ENCODE assay signal across 18 cellular contexts in genomic region chr10:73332379-73332778, GRCh38.
"Had no signal": no experiment of that assay in that cellular context is flagged by ENCODE, and none has a peak within 500 bp of the region (broad histone marks: within the 10 kb centered on the region; RNA-seq: fewer than 3 reads in every experiment).

No MANE protein-coding gene starts in this region.

- H3K9me3 ChIP-seq: adrenal gland had no signal

- H3K4me1 ChIP-seq: adrenal gland had no signal

- DNase-seq: activated CD4-positive, alpha-beta T cell treated with anti-CD3 and anti-CD28 coated beads for 36 hours; activated CD8-positive, alpha-beta memory T cell treated with anti-CD3 and anti-CD28 coated beads, Interleukin-2, amount 50 U/mL, for 4 hours; activated CD8-positive, alpha-beta T cell treated with anti-CD3 and anti-CD28 coated beads for 36 hours; activated naive CD4-positive, alpha-beta T cell treated with anti-CD3 and anti-CD28 coated beads, Interleukin-2, amount 50 U/mL, for 16 hours; activated naive CD8-positive, alpha-beta T cell treated with anti-CD3 and anti-CD28 coated beads, Interleukin-2, amount 10 ng/mL, durations not matched to agents 7 days and 5 days; adrenal gland; anterior cingulate cortex; cerebellar nuclear complex; Karpas-422; NCI-H1105 treated with DMSO at 0.1 percent for 48 hours; NCI-H1436 treated with DMSO at 0.1 percent for 48 hours; NCI-H187; NCI-H2081; NCI-H526; NCI-H82; SIG-M5; T-helper 1 cell; WERI-Rb-1 had no signal

- H3K27me3 ChIP-seq: adrenal gland had no signal

- H3K27ac ChIP-seq: adrenal gland, WERI-Rb-1 had no signal

- ATAC-seq: activated CD4-positive, alpha-beta T cell treated with anti-CD3 and anti-CD28 coated beads for 36 hours; activated CD8-positive, alpha-beta T cell treated with anti-CD3 and anti-CD28 coated beads for 36 hours had no signal

- H3K4me3 ChIP-seq: adrenal gland had no signal

- H3K36me3 ChIP-seq: adrenal gland, WERI-Rb-1 had no signal
